ENCODE assay signal across 23 cellular contexts in genomic region chr14:21029917-21030316, GRCh38. TPM values are rescaled to one million over a fixed set of nuclear protein-coding genes. Genes with fewer than 3 reads are reported as not detected.
DNase-seq lines count a peak whose midpoint lies in the region; ATAC-seq, FAIRE-seq and TF ChIP-seq lines count a peak whose summit lies in the region.
"Had no signal": no experiment of that assay in that cellular context is flagged by ENCODE, and none has a peak within 500 bp of the region (broad histone marks: within the 10 kb centered on the region; RNA-seq: fewer than 3 reads in every experiment).

Gene TPPP2, plus strand, starts transcription at chr14:21030217. Its CDS starts 365 bp downstream, at chr14:21030582.

- peaks cover 2% of the 10 kb centered on the region for H3K27me3 ChIP-seq in bronchial epithelial cell (ENCODE audit: control insufficient read depth, insufficient read depth, low read length)
- H3K27me3 ChIP-seq in gastrocnemius medialis: no peaks in the 10 kb centered on the region

- DNase-seq in bronchial epithelial cell (ENCODE audit: low read depth): no peak
- peak; percentile 7 for DNase-seq in islet precursor cell
- no peak for DNase-seq in gastrocnemius medialis
- no peak for DNase-seq in activated CD8-positive, alpha-beta memory T cell treated with anti-CD3 and anti-CD28 coated beads, Interleukin-2, amount 50 U/mL, for 4 hours
- DNase-seq in HEK293T (ENCODE audit: extremely low spot score): no peak
- DNase-seq: C1 segment of cervical spinal cord; Calu3; CD4-positive, alpha-beta memory T cell; COR-L47; DMS53; DMS79 treated with DMSO at 0.1 percent for 48 hours; GF-D8; GM23248; H7; HCEC 1CT had no signal

- peaks cover 28 to 55% of the 10 kb centered on the region in 2 donors for H3K4me1 ChIP-seq in gastrocnemius medialis

- TF ChIP-seq POLR2A in gastrocnemius medialis (IDR thresholded peaks at IDR 0.05): no peak

- CTCF ChIA-PET in HEK293T (lab: Yijun Ruan, JAX): no interaction called here

- in situ Hi-C loops in gastrocnemius medialis (cut with MboI; ENCODE audit: low sequenced_read_pairs in 4 of 4): loop anchor here in 1 of 4 donors (25.0 kb wide), 1 partner anchor 568 kb away; the partner anchor contains the start of genes APEX1, OSGEP, PIP4P1 and PNP

- FAIRE-seq in bronchial epithelial cell (lab: Jason Lieb, UNC): peak; percentile 64
- FAIRE-seq: GM12892, GM19239, H1 had no signal

- ATAC-seq in gastrocnemius medialis: no peak
- ATAC-seq in HG02623 (IDR thresholded peaks at IDR 0.05; ENCODE audit: unreplicated experiment): no peak

- no peaks in the 10 kb centered on the region for H3K9me3 ChIP-seq in gastrocnemius medialis

- H3K27ac ChIP-seq in gastrocnemius medialis: peak within 1 kb of the TSS; percentile 22 to 100 (median 98)
- H3K27ac ChIP-seq: GM23248 had no signal

- H3K36me3 ChIP-seq in bronchial epithelial cell (ENCODE audit: control insufficient read depth, insufficient read depth, low read length) (no peaks in the 10 kb centered on the region), gastrocnemius medialis (no peaks in the 10 kb centered on the region)

- POLR2A ChIA-PET in HEK293T (lab: Yijun Ruan, JAX): no interaction called here

- TF ChIP-seq CTCF in bronchial epithelial cell (IDR thresholded peaks at IDR 0.05; ENCODE audit: insufficient read depth, low read length, severe bottlenecking) (no peak), gastrocnemius medialis (IDR thresholded peaks at IDR 0.05 in 4 of 5, conservative IDR thresholded peaks at IDR 0.05 in 1 of 5) (no peak)

- H3K4me3 ChIP-seq in bronchial epithelial cell (ENCODE audit: low read depth, low read length) (no peak within 1 kb of the TSS), gastrocnemius medialis (no peak within 1 kb of the TSS)
- H3K4me3 ChIP-seq: GM23248 had no signal

- intact Hi-C loops in gastrocnemius medialis (cut with DNase I; ENCODE audit: low total_unique reads): no loop called here

TF ChIP-seq in HEK293T, 16 proteins besides CTCF, POLR2A, EP300 and RAD21:
- TF ChIP-seq L3MBTL2 (conservative IDR thresholded peaks at IDR 0.05) (no peak), CTBP1 (IDR thresholded peaks at IDR 0.05; ENCODE audit: borderline replicate concordance) (no peak), ZNF384 (IDR thresholded peaks at IDR 0.05) (no peak), ELF4 (IDR thresholded peaks at IDR 0.05) (no peak), NFRKB (IDR thresholded peaks at IDR 0.05) (no peak), TARDBP (IDR thresholded peaks at IDR 0.05) (no peak), FOXA1 (IDR thresholded peaks at IDR 0.05) (no peak), SUZ12 (IDR thresholded peaks at IDR 0.05) (no peak), SP1 (IDR thresholded peaks at IDR 0.05) (no peak), LEF1 (IDR thresholded peaks at IDR 0.05; ENCODE audit: borderline replicate concordance) (no peak), FOXM1 (IDR thresholded peaks at IDR 0.05; ENCODE audit: borderline replicate concordance) (no peak), BHLHE40 (IDR thresholded peaks at IDR 0.05; ENCODE audit: borderline replicate concordance) (no peak)
TF ChIP-seq in HEK293T: peak in this region for 0.

RNA-seq across cellular contexts. Expression of gene TPPP2, which starts in this region (rescaled TPM):
- total RNA-seq in bronchial epithelial cell (not detected in 2 replicates), gastrocnemius medialis (1 to 10 TPM in 2 of 4 donors, under 1 TPM in 2; 0.22 to 2.3 (median 1.1) TPM)
- total RNA-seq: A172; A673; Calu3; CD4-positive, alpha-beta memory T cell; Daoy; G401; GM23248; H1; H7 had no signal
